Comparison of ENCODE assay signal across 9 cellular contexts in genomic region chr3:182233405-182233804, GRCh38.
"Had no signal": no experiment of that assay in that cellular context is flagged by ENCODE, and none has a peak within 500 bp of the region (broad histone marks: within the 10 kb centered on the region; RNA-seq: fewer than 3 reads in every experiment).

No MANE protein-coding gene starts in this region.

- H3K27ac Mint-ChIP-seq: H9, HFFc6, IgD-negative memory B cell had no signal

- H3K36me3 Mint-ChIP-seq: IgD-negative memory B cell had no signal

- DNase-seq: GM23248, GOT3, H9, HFFc6, KBM-7 had no signal

- H3K4me3 ChIP-seq: GM23248 had no signal

- H3K27me3 Mint-ChIP-seq: IgD-negative memory B cell had no signal

- H2AFZ ChIP-seq: GM23248 had no signal

- H3K27ac ChIP-seq: GM23248, HL-60, KMS-11 had no signal

- H3K9ac ChIP-seq: GM23248, KMS-11 had no signal

- H3K4me2 ChIP-seq: KMS-11 had no signal

- H3K4me1 Mint-ChIP-seq: IgD-negative memory B cell had no signal

- H3K4me3 Mint-ChIP-seq: H9, HFFc6, IgD-negative memory B cell had no signal

- H3K9me3 Mint-ChIP-seq: H9, IgD-negative memory B cell had no signal

- FAIRE-seq: H54 had no signal
